ENCODE assay signal across 14 cellular contexts in the genomic region with DNA sequence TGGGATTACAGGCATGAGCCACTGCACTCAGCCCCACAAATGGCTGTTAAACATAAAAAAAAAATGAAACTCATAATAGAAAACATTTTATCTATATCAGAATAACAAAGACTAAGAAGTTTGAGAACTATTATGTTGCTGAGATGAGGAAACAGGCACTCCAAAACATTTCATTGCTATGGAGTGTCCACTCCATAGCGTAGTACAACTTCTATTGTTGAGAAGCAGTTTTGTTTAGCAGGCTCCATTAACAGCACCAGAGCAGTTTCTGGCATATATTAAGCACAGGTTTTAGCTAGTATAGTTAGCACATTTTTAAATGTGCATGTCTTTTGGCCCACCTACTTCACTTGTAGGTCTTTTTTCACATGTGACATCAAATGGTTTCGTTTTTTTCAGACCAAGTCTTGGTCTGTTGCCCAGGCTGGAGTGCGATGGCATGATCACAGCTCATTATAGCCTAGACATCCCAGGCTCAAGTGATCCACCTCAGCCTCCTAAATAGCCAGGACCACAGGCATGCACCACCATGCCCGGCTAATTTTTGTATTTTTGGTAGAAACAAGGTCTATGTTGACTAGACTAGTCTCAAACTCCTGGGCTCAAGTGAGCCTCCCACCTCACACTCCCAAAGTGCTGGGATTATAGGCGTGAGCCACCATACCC.
"Had no signal": no experiment of that assay in that cellular context is flagged by ENCODE, and none has a peak within 500 bp of the region (broad histone marks: within the 10 kb centered on the region; RNA-seq: fewer than 3 reads in every experiment).

No MANE protein-coding gene starts in this region.

- H3K4me3 ChIP-seq: dorsolateral prefrontal cortex, esophagus muscularis mucosa, testis had no signal

- H3K27me3 ChIP-seq: dorsolateral prefrontal cortex, esophagus muscularis mucosa, testis had no signal

- DNase-seq: activated CD4-positive, alpha-beta memory T cell treated with anti-CD3 and anti-CD28 coated beads for 36 hours; activated CD4-positive, CD25-positive, alpha-beta regulatory T cell treated with anti-CD3 and anti-CD28 coated beads, Interleukin-2, amount 50 U/mL, for 72 hours; activated gamma-delta T cell treated with Interleukin-2 at 50 U/mL for 16 hours; activated naive CD8-positive, alpha-beta T cell treated with anti-CD3 and anti-CD28 coated beads for 36 hours; activated T-cell treated with anti-CD3 and anti-CD28 coated beads, Interleukin-2, amount 50 U/mL, for 48 hours; anterior cingulate cortex; dorsolateral prefrontal cortex; immature natural killer cell; natural killer cell; stimulated activated CD4-positive, alpha-beta T cell treated with anti-CD3 and anti-CD28 coated beads, Interleukin-15, amount 100 ng/mL, for 24 hours; stimulated activated CD4-positive, alpha-beta T cell treated with anti-CD3 and anti-CD28 coated beads, Interleukin-4, amount 100 ng/mL, for 24 hours; stimulated activated naive CD8-positive, alpha-beta T cell treated with anti-CD3 and anti-CD28 coated beads, Interleukin-15, amount 100 ng/mL, for 72 hours; testis had no signal

- H3K27ac ChIP-seq: esophagus muscularis mucosa, testis had no signal

- ATAC-seq: natural killer cell; stimulated activated naive CD8-positive, alpha-beta T cell treated with anti-CD3 and anti-CD28 coated beads, Interleukin-15, amount 100 ng/mL, for 72 hours had no signal

- H3K9me3 ChIP-seq: esophagus muscularis mucosa, testis had no signal
